9 cellular contexts compared by ENCODE assay signal in the genomic region with DNA sequence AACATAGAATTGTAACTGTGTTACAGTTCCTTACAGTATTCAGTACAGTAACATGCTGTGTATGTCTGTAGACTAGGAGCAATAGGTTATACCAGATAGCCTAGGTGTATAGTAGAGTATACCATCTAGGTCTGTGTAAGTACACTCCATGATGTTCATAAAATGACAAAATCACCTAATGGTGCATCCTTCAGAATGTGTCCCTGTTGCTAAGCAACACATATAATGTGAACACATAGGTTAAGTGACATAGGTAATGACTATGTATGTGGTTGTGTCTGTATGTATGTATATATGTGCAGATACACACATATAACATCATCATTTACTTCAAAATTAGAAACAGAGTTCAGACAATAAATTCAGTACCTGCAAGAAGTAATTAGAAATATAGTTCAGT.
"Had no signal": no experiment of that assay in that cellular context is flagged by ENCODE, and none has a peak within 500 bp of the region (broad histone marks: within the 10 kb centered on the region; RNA-seq: fewer than 3 reads in every experiment).

No MANE protein-coding gene starts in this region.

- FAIRE-seq: HepG2 had no signal

- H3K9me3 Mint-ChIP-seq: HFFc6, IgD-negative memory B cell had no signal

- ATAC-seq: HCT116, HepG2 had no signal

- H3K4me3 Mint-ChIP-seq: HFFc6, IgD-negative memory B cell had no signal

- H3K9ac ChIP-seq: GM23248 had no signal

- H3K9me3 ChIP-seq: HAP-1 had no signal

- H3K36me3 ChIP-seq: HAP-1 had no signal

- DNase-seq: GM23248, GOT3, H7, HFFc6 had no signal

- H3K27ac Mint-ChIP-seq: HFFc6, IgD-negative memory B cell had no signal

- H3K4me3 ChIP-seq: GM23248, HAP-1 had no signal

- H3K27ac ChIP-seq: GM23248, HL-60 had no signal

- H2AFZ ChIP-seq: GM23248 had no signal
